ENCODE assay signal across 1 cellular context in genomic region chr19:55599468-55600335, GRCh38.
TF ChIP-seq lines count a peak whose summit lies in the region.

A gene with protein sequence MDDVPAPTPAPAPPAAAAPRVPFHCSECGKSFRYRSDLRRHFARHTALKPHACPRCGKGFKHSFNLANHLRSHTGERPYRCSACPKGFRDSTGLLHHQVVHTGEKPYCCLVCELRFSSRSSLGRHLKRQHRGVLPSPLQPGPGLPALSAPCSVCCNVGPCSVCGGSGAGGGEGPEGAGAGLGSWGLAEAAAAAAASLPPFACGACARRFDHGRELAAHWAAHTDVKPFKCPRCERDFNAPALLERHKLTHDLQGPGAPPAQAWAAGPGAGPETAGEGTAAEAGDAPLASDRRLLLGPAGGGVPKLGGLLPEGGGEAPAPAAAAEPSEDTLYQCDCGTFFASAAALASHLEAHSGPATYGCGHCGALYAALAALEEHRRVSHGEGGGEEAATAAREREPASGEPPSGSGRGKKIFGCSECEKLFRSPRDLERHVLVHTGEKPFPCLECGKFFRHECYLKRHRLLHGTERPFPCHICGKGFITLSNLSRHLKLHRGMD (minus strand): TSS chr19:55599517. CDS start chr19:55597865, 1,652 bp downstream.
TSS of gene ZNF524 (plus strand) at chr19:55600288. CDS start at chr19:55602113, 1,825 bp downstream.

TF ChIP-seq in HepG2, 621 proteins besides CTCF, POLR2A, EP300 and RAD21 (continued from another document and continues in another):
- TF ChIP-seq ZNF563 (CRISPR knock-in tag; IDR thresholded peaks at IDR 0.05), result 0 out of 2 replicates have a peak, but pooled peaks have one; percentile 11
- no peak for TF ChIP-seq KDM1A (CRISPR knock-in tag; IDR thresholded peaks at IDR 0.05)
- TF ChIP-seq ZSCAN25 (CRISPR knock-in tag; IDR thresholded peaks at IDR 0.05), result no peak; the same call in 1 of the 2 replicates
- TF ChIP-seq EZH2 (conservative IDR thresholded peaks at IDR 0.05; ENCODE audit: low read depth, low read length), result no peak
- TF ChIP-seq U2AF1 (optimal IDR thresholded peaks at IDR 0.05; ENCODE audit: low read depth, low read length), result peak; percentile 48
- TF ChIP-seq ZNF34 (CRISPR knock-in tag; IDR thresholded peaks at IDR 0.05; ENCODE audit: borderline replicate concordance), result 0 out of 2 replicates have a peak, but pooled peaks have one; percentile 24
- TF ChIP-seq NFRKB (IDR thresholded peaks at IDR 0.05), result peak; percentile 66
- TF ChIP-seq ELF4 (CRISPR knock-in tag; IDR thresholded peaks at IDR 0.05; ENCODE audit: borderline replicate concordance), result peak; percentile 21; the same call in 1 of the 2 replicates
- TF ChIP-seq TBL1XR1 (IDR thresholded peaks at IDR 0.05; ENCODE audit: borderline replicate concordance, low read length, partially characterized antibody), result no peak
- TF ChIP-seq SIX1 (CRISPR knock-in tag; IDR thresholded peaks at IDR 0.05; ENCODE audit: borderline replicate concordance), result no peak
- TF ChIP-seq RFX1 (IDR thresholded peaks at IDR 0.05), result no peak
- TF ChIP-seq CBX1 (IDR thresholded peaks at IDR 0.05; ENCODE audit: low read depth), result peak; percentile 60
- no peak for TF ChIP-seq ZNF773 (CRISPR knock-in tag; IDR thresholded peaks at IDR 0.05; ENCODE audit: borderline replicate concordance)
- peak; percentile 62; the same call in 1 of the 2 replicates for TF ChIP-seq PRDM10 (CRISPR knock-in tag; IDR thresholded peaks at IDR 0.05; ENCODE audit: low read depth)
- TF ChIP-seq ZSCAN22 (CRISPR knock-in tag; IDR thresholded peaks at IDR 0.05), result no peak
- TF ChIP-seq HBP1 (CRISPR knock-in tag; IDR thresholded peaks at IDR 0.05; ENCODE audit: low read depth), result no peak; the same call in 1 of the 2 replicates
- 0 out of 2 replicates have a peak, but pooled peaks have one; percentile 13 for TF ChIP-seq FOXO1 (CRISPR knock-in tag; IDR thresholded peaks at IDR 0.05)
- no peak for TF ChIP-seq ZNF749 (CRISPR knock-in tag; IDR thresholded peaks at IDR 0.05; ENCODE audit: borderline replicate concordance)
- no peak for TF ChIP-seq STAG1 (CRISPR knock-in tag; IDR thresholded peaks at IDR 0.05)
- 0 out of 2 replicates have a peak, but pooled peaks have one; percentile 46 for TF ChIP-seq MXD3 (CRISPR knock-in tag; IDR thresholded peaks at IDR 0.05)
- TF ChIP-seq ZNF768 (CRISPR knock-in tag; IDR thresholded peaks at IDR 0.05), result peak; percentile 54; the same call in 1 of the 2 replicates
- TF ChIP-seq PTBP1 (IDR thresholded peaks at IDR 0.05; ENCODE audit: low read depth, low read length, poor library complexity, severe bottlenecking), result no peak
- no peak for TF ChIP-seq ZBTB33 (CRISPR knock-in tag; IDR thresholded peaks at IDR 0.05)
- TF ChIP-seq GRHL1 (CRISPR knock-in tag; conservative IDR thresholded peaks at IDR 0.05), result no peak
- 0 out of 2 replicates have a peak, but pooled peaks have one; percentile 42 for TF ChIP-seq MXD4 (CRISPR knock-in tag; IDR thresholded peaks at IDR 0.05)
- TF ChIP-seq ZNF740 (CRISPR knock-in tag; IDR thresholded peaks at IDR 0.05), result 0 out of 2 replicates have a peak, but pooled peaks have one; percentile 9
- TF ChIP-seq MTF2 (CRISPR knock-in tag; IDR thresholded peaks at IDR 0.05; ENCODE audit: borderline replicate concordance), result no peak
- TF ChIP-seq ZNF350 (CRISPR knock-in tag; IDR thresholded peaks at IDR 0.05; ENCODE audit: borderline replicate concordance, low read depth), result peak; percentile 59; the same call in 1 of the 2 replicates
- TF ChIP-seq DNMT1 (CRISPR knock-in tag; IDR thresholded peaks at IDR 0.05), result no peak
- TF ChIP-seq ZNF205 (CRISPR knock-in tag; IDR thresholded peaks at IDR 0.05), result no peak
- TF ChIP-seq TFE3 (CRISPR knock-in tag; IDR thresholded peaks at IDR 0.05), result no peak
- TF ChIP-seq MTA1 (CRISPR knock-in tag; IDR thresholded peaks at IDR 0.05; ENCODE audit: borderline replicate concordance), result peak; percentile 11; the same call in 1 of the 2 replicates
- no peak for TF ChIP-seq MAFF (IDR thresholded peaks at IDR 0.05; ENCODE audit: low read depth, low read length)
- no peak for TF ChIP-seq MIER3 (CRISPR knock-in tag; IDR thresholded peaks at IDR 0.05; ENCODE audit: borderline replicate concordance)
- TF ChIP-seq NONO (IDR thresholded peaks at IDR 0.05), result no peak
- peak; percentile 91 for TF ChIP-seq NONO (CRISPR knock-in tag; conservative IDR thresholded peaks at IDR 0.05)
- TF ChIP-seq ZFP91 (CRISPR knock-in tag; IDR thresholded peaks at IDR 0.05; ENCODE audit: borderline replicate concordance), result peak; percentile 89
- no peak for TF ChIP-seq ZBTB42 (CRISPR knock-in tag; IDR thresholded peaks at IDR 0.05)
- no peak for TF ChIP-seq ZNF629 (CRISPR knock-in tag; conservative IDR thresholded peaks at IDR 0.05)
- TF ChIP-seq, protein P1, sequence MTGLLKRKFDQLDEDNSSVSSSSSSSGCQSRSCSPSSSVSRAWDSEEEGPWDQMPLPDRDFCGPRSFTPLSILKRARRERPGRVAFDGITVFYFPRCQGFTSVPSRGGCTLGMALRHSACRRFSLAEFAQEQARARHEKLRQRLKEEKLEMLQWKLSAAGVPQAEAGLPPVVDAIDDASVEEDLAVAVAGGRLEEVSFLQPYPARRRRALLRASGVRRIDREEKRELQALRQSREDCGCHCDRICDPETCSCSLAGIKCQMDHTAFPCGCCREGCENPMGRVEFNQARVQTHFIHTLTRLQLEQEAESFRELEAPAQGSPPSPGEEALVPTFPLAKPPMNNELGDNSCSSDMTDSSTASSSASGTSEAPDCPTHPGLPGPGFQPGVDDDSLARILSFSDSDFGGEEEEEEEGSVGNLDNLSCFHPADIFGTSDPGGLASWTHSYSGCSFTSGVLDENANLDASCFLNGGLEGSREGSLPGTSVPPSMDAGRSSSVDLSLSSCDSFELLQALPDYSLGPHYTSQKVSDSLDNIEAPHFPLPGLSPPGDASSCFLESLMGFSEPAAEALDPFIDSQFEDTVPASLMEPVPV (CRISPR knock-in tag; IDR thresholded peaks at IDR 0.05), result no peak; the same call in 1 of the 2 replicates
- TF ChIP-seq ARHGAP35 (CRISPR knock-in tag; IDR thresholded peaks at IDR 0.05; ENCODE audit: borderline replicate concordance), result no peak
- TF ChIP-seq, protein P2, sequence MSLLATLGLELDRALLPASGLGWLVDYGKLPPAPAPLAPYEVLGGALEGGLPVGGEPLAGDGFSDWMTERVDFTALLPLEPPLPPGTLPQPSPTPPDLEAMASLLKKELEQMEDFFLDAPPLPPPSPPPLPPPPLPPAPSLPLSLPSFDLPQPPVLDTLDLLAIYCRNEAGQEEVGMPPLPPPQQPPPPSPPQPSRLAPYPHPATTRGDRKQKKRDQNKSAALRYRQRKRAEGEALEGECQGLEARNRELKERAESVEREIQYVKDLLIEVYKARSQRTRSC (CRISPR knock-in tag; IDR thresholded peaks at IDR 0.05; ENCODE audit: low read depth), result no peak
- TF ChIP-seq, protein P3, sequence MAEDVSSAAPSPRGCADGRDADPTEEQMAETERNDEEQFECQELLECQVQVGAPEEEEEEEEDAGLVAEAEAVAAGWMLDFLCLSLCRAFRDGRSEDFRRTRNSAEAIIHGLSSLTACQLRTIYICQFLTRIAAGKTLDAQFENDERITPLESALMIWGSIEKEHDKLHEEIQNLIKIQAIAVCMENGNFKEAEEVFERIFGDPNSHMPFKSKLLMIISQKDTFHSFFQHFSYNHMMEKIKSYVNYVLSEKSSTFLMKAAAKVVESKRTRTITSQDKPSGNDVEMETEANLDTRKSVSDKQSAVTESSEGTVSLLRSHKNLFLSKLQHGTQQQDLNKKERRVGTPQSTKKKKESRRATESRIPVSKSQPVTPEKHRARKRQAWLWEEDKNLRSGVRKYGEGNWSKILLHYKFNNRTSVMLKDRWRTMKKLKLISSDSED (CRISPR knock-in tag; IDR thresholded peaks at IDR 0.05), result no peak
